Comparison of ENCODE assay signal across 8 cellular contexts in the genomic region with DNA sequence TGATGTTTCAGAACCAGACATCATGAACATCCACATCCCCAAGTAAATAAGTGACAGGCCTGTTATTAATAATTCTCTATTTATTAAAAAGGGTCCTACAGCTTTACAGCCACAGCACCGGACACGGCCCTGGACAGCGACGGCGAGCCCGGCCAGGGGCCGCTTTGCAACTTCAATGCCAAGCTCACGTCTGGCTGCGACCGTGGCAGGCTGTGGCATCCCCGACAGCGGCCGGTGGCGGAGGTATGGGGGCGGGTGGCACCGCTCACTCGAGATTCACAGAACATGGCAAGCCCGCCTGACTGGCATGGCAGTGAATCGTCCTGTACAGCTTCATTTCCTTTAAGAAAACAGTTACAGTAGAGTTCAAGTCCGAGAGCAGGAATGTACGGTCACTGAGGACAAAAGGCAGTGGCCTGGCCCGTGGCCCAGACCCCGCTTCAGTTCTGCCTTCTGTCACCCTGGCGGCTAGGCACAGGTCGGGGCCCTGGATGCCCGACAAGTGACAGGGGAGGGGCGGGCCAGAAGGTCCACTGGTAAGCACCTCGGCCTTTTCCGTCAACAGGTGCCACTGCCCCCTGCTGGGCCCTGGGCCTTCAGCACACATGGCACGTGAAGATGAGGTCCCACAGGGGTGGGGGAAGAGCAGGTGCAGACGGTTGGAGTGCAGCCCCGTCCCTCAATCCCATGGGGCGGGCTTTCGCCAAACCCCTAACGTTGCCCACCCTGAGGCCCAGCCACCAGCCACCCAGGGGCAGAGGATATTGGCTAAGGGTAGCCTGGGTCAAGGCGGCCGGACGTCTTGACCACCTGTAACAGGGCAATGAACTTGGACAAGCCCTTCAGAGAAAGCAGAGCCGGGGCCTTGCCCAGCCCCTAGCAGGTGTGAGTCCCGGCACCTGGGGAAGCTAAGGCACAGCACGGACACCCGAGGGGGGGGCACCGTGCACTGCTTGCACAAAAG. TPM values are rescaled to one million over a fixed set of nuclear protein-coding genes. Genes with fewer than 3 reads are reported as not detected.
A peak's percentile ranks its signal among the peaks of the same experiment; 100 is the strongest.
DNase-seq lines count a peak whose midpoint lies in the region; ATAC-seq, FAIRE-seq and TF ChIP-seq lines count a peak whose summit lies in the region.

No MANE protein-coding gene starts in this region.

- H4K20me1 ChIP-seq in K562 (replicated peaks; ENCODE audit: control insufficient read depth, insufficient read depth, low read length): peaks cover 9% of the 10 kb centered on the region

- POLR2A ChIA-PET in K562 (lab: Yijun Ruan, JAX): interaction anchor here (0.6 to 2.2 kb wide), 9 partner anchors 9 to 654 kb away, joined by 3 to 8 read pairs (median 4); no protein-coding TSS in a partner anchor

- no peak overlapping the region for H2AFZ ChIP-seq in K562 (ENCODE audit: low read depth, low read length)

- H3K9ac ChIP-seq in K562 (ENCODE audit: insufficient read depth in 1 of 2, low read depth in 2 of 2, low read length in 2 of 2): 0 out of 4 replicates have a peak overlapping the region, but pooled peaks of 1 of the 2 experiments have one; percentile 45

- H3K4me3 ChIP-seq in K562: no peak overlapping the region

- no peaks in the 10 kb centered on the region for H3K9me1 ChIP-seq in K562 (ENCODE audit: control insufficient read depth, insufficient read depth, low read length)

- no peaks in the 10 kb centered on the region for H3K79me2 ChIP-seq in K562 (ENCODE audit: control insufficient read depth, insufficient read depth, low read length)

- in situ Hi-C loops in ACHN (cut with HindIII; ENCODE audit: low pct_ligation_motif_present, low pct_unique_long_range_greater_than_20kb, low sequenced_read_pairs): no loop called here
- in situ Hi-C loops in K562 (cut with MboI): no loop called here

- H3K9me3 ChIP-seq in K562 (replicated peaks; ENCODE audit: control insufficient read depth, insufficient read depth, low read depth, low read length): no peaks in the 10 kb centered on the region

- TF ChIP-seq EP300 in K562 (IDR thresholded peaks at IDR 0.05; ENCODE audit: low read length): no peak

- H3K4me1 ChIP-seq in K562 (replicated peaks in 1 of 2; ENCODE audit: control insufficient read depth in 2 of 2, insufficient read depth in 2 of 2, low read length in 2 of 2): peaks cover 0 to 54% of the 10 kb centered on the region in 2 experiments; a peak in 2 of 5 replicates

- intact Hi-C loops in K562 (cut with micrococcal nuclease): no loop called here

- no peaks in the 10 kb centered on the region for H3K27me3 ChIP-seq in K562 (ENCODE audit: control insufficient read depth in 2 of 2, insufficient read depth in 2 of 2, low read length in 2 of 2)

- no peak overlapping the region for H3K4me2 ChIP-seq in K562 (ENCODE audit: insufficient read depth, low read length)

- peaks cover 72% of the 10 kb centered on the region for H3K36me3 ChIP-seq in K562 (ENCODE audit: control insufficient read depth, insufficient read depth, low read length)

- no peak overlapping the region for H3K27ac ChIP-seq in K562 (ENCODE audit: extremely low read depth, low read depth, low read length)

- TF ChIP-seq CTCF in K562 (IDR thresholded peaks at IDR 0.05 in 2 of 3, conservative IDR thresholded peaks at IDR 0.05 in 1 of 3; ENCODE audit: insufficient read depth in 2 of 3, low read depth in 1 of 3, low read length in 3 of 3): peak; percentile 53 to 55 (median 54)

- 0 out of 4 replicates have a peak, but pooled peaks of 1 of the 2 experiments have one; percentile 21 for TF ChIP-seq RAD21 in K562 (CRISPR knock-in tag; conservative IDR thresholded peaks at IDR 0.05 in 1 of 2, IDR thresholded peaks at IDR 0.05 in 1 of 2)

- no TSS peak for BruUV-seq in K562 (replicated peaks; lab: Mats Ljungman, UMichigan)

- FAIRE-seq in K562 (lab: Jason Lieb, UNC): no peak

- ATAC-seq in K562 (peak; percentile 77), HG02763 (IDR thresholded peaks at IDR 0.05; ENCODE audit: unreplicated experiment) (no peak)

- peak; percentile 68 for DNase-seq in ACHN
- DNase-seq in K562 (ENCODE audit: extremely low read depth in 1 of 4, low spot score in 3 of 4): peak; percentile 39 to 61 (median 50)
- peak; percentile 69 for DNase-seq in left kidney (ENCODE audit: low read depth, low spot score)
- DNase-seq in middle frontal gyrus (ENCODE audit: extremely low spot score, low spot score): no peak
- DNase-seq in NK-92 treated with Interleukin-12 subunit alpha and Interleukin-12 subunit beta, amount 100 ng/mL, for 24 hours (lab: John Stamatoyannopoulos, UW): no peak
- no peak for DNase-seq in activated CD4-positive, alpha-beta T cell treated with anti-CD3 and anti-CD28 coated beads for 4 hours

- CTCF ChIA-PET in K562 (lab: Yijun Ruan, JAX; ENCODE audit: low intra/inter-chr PET ratio): interaction anchor here (0.9 kb wide), 1 partner anchor 85 kb away, joined by 3 read pairs; no protein-coding TSS in a partner anchor

- TF ChIP-seq POLR2A in GM19193 (IDR thresholded peaks at IDR 0.05; ENCODE audit: extremely low read depth, insufficient read depth, insufficient read length) (peak; percentile 6), K562 (conservative IDR thresholded peaks at IDR 0.05) (peak; percentile 29; the same call in 1 of the 2 replicates)

- 83% methylated on average over 38 of the region's 43 CpGs for WGBS in K562 (ENCODE audit: insufficient coverage, low coverage, missing lambda C conversion rate)

TF ChIP-seq in K562, 482 proteins besides CTCF, POLR2A, EP300 and RAD21 (continues in another document):
- TF ChIP-seq CHD2 (IDR thresholded peaks at IDR 0.05; ENCODE audit: low read depth, low read length) (0 out of 2 replicates have a peak, but pooled peaks have one; percentile 2), SUPT5H (IDR thresholded peaks at IDR 0.05) (peak; percentile 38; the same call in 1 of the 2 replicates), HMGN3 (IDR thresholded peaks at IDR 0.05; ENCODE audit: borderline replicate concordance, extremely low read depth, insufficient read length, low read depth, low read length) (peak; percentile 21), PKNOX1 (IDR thresholded peaks at IDR 0.05) (peak; percentile 54; the same call in 1 of the 2 replicates), POLR2G (IDR thresholded peaks at IDR 0.05; ENCODE audit: low read depth, low read length) (peak; percentile 76), MYC (IDR thresholded peaks at IDR 0.05; ENCODE audit: low read depth, low read length) (peak; percentile 32; the same call in 1 of the 2 replicates), MYC (CRISPR knock-in tag; IDR thresholded peaks at IDR 0.05; ENCODE audit: borderline replicate concordance, low read depth) (no peak)
- TF ChIP-seq, protein P1, sequence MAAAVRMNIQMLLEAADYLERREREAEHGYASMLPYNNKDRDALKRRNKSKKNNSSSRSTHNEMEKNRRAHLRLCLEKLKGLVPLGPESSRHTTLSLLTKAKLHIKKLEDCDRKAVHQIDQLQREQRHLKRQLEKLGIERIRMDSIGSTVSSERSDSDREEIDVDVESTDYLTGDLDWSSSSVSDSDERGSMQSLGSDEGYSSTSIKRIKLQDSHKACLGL (CRISPR knock-in tag; IDR thresholded peaks at IDR 0.05; ENCODE audit: borderline replicate concordance, poor library complexity, severe bottlenecking): no peak

RNA-seq across cellular contexts. Expression of gene HIP1R, which starts 30.3 kb away (rescaled TPM):
- 70.1 and 194 TPM in 2 replicates for total RNA-seq in K562 (2011; cell fraction: chromatin; rRNA removed; ENCODE audit: low replicate concordance)
- 103 and 109 TPM in 2 replicates for total RNA-seq in K562 (2011; cell fraction: nucleolus; rRNA removed)
- 63.5 and 76.8 TPM in 2 replicates for total RNA-seq in K562 (2011; cell fraction: nucleoplasm; rRNA removed)
- total RNA-seq in K562 (2014; rRNA removed) (29.2 and 30.4 TPM in 2 replicates), K562 (2014; rRNA removed; fragmentation: Illumina TruSeq; extraction: Trizol) (6.4 and 8.6 TPM in 2 replicates), K562 (2015; rRNA removed; fragmentation: Illumina TruSeq; extraction: Trizol) (12.0 and 13.2 TPM in 2 replicates), K562 (2021) (27.8 and 31.0 TPM in 2 replicates)
- polyA plus RNA-seq in K562 (2011; rRNA removed) (14.2 and 17.2 TPM in 2 replicates), K562 (2014; fragmentation: Illumina TruSeq; extraction: Trizol) (21.7 and 33.6 TPM in 2 replicates), K562 (2014; fragmentation: Nextera tagmentation; extraction: Ambion mirVana) (under 1 TPM; 0.15 to 0.45 TPM), K562 (2014; rRNA removed) (27.0 and 29.1 TPM in 2 replicates)
- 8.8 and 22.2 TPM in 2 replicates for polyA plus RNA-seq in K562 (2011; cell fraction: cytosol; rRNA removed)
- polyA plus RNA-seq in K562 (2011; cell fraction: nucleus; rRNA removed): 107 and 176 TPM in 2 replicates
- polyA plus RNA-seq in K562 (2012): 15.6 and 30.3 TPM in 2 replicates
- polyA minus RNA-seq in K562 (2011; rRNA and poly(A)+ RNA removed): 5.7 and 11.0 TPM in 2 replicates
- polyA minus RNA-seq in K562 (2011; cell fraction: cytosol; rRNA and poly(A)+ RNA removed): 6.4 and 7.5 TPM in 2 replicates
- polyA minus RNA-seq in K562 (2011; cell fraction: nucleus; rRNA and poly(A)+ RNA removed): 23.3 and 26.9 TPM in 2 replicates

RNA-seq across cellular contexts. Expression of gene VPS37B, which starts 30.4 kb away (rescaled TPM):
- 49.3 and 58.0 TPM in 2 replicates for total RNA-seq in K562 (2011; cell fraction: chromatin; rRNA removed; ENCODE audit: low replicate concordance)
- 33.2 and 33.4 TPM in 2 replicates for total RNA-seq in K562 (2011; cell fraction: nucleolus; rRNA removed)
- total RNA-seq in K562 (2011; cell fraction: nucleoplasm; rRNA removed): 41.1 and 66.6 TPM in 2 replicates
- total RNA-seq in K562 (2014; rRNA removed): 27.9 and 34.1 TPM in 2 replicates
- 9.5 and 12.3 TPM in 2 replicates for total RNA-seq in K562 (2014; rRNA removed; fragmentation: Illumina TruSeq; extraction: Trizol)
- 18.1 and 18.5 TPM in 2 replicates for total RNA-seq in K562 (2015; rRNA removed; fragmentation: Illumina TruSeq; extraction: Trizol)
- total RNA-seq in K562 (2021): 35.8 and 37.4 TPM in 2 replicates
- 13.8 TPM in 2 replicates for polyA plus RNA-seq in K562 (2011; rRNA removed)
- polyA plus RNA-seq in K562 (2011; cell fraction: cytosol; rRNA removed): 19.4 and 30.1 TPM in 2 replicates
- 22.7 and 30.0 TPM in 2 replicates for polyA plus RNA-seq in K562 (2011; cell fraction: nucleus; rRNA removed)
- 18.5 and 22.9 TPM in 2 replicates for polyA plus RNA-seq in K562 (2012)
- 17.9 and 24.0 TPM in 2 replicates for polyA plus RNA-seq in K562 (2014; fragmentation: Illumina TruSeq; extraction: Trizol)
- polyA plus RNA-seq in K562 (2014; fragmentation: Nextera tagmentation; extraction: Ambion mirVana): under 1 TPM; 0.28 to 0.34 TPM
- 24.7 and 33.3 TPM in 2 replicates for polyA plus RNA-seq in K562 (2014; rRNA removed)
- polyA minus RNA-seq in K562 (2011; rRNA and poly(A)+ RNA removed): 12.2 and 15.1 TPM in 2 replicates
- polyA minus RNA-seq in K562 (2011; cell fraction: cytosol; rRNA and poly(A)+ RNA removed): 13.9 and 17.0 TPM in 2 replicates
- polyA minus RNA-seq in K562 (2011; cell fraction: nucleus; rRNA and poly(A)+ RNA removed): 11.8 and 13.6 TPM in 2 replicates

Comparison
In these comparisons a context has a peak if more than half of its experiments do, and no peak if none do; other contexts are left out.
1. DNase-seq: peak in ACHN (single experiment), K562 (4 of 4) and left kidney (single experiment); none in middle frontal gyrus (single experiment), NK-92 treated with Interleukin-12 subunit alpha and Interleukin-12 subunit beta, amount 100 ng/mL, for 24 hours (single experiment) and activated CD4-positive, alpha-beta T cell treated with anti-CD3 and anti-CD28 coated beads for 4 hours (0 of 2).